In the genomic region with DNA sequence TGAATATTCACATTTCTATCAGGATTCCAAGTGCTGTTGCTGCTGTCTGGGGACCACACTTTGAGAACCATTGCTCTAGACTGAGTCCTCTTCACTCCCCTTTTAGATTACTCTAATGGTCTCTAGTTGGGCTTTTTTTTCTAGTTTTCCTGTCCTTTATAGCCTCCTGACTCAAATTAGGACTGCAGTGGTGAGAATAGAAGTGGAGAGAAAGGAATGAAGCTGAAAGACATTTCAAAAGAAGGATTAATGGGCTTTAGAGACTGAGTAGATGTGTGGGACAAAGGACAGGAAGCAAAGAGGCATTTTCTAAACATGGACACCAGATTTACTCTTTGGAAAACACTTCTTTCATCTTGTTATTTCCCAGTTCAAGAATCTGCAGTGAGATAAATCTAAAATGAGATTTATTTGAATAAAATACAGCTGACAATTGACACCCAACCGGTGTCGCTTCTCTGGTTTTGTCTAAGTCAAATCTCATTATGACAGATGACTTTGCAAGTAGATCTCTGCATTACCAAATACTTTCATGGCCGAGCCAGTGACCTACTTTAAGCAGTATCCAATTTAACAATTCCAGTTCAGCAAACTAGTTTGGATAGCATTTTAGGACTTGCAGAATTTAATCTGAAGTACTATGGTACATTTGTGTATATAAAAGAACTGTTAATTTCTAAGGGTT, we compare ENCODE assay signal across 1 cellular context.
TF ChIP-seq lines count a peak whose summit lies in the region.

No MANE protein-coding gene starts in this region.

TF ChIP-seq in GM23338, 12 proteins besides CTCF, POLR2A, EP300 and RAD21 (continued from another document):
- TF ChIP-seq, protein P1, sequence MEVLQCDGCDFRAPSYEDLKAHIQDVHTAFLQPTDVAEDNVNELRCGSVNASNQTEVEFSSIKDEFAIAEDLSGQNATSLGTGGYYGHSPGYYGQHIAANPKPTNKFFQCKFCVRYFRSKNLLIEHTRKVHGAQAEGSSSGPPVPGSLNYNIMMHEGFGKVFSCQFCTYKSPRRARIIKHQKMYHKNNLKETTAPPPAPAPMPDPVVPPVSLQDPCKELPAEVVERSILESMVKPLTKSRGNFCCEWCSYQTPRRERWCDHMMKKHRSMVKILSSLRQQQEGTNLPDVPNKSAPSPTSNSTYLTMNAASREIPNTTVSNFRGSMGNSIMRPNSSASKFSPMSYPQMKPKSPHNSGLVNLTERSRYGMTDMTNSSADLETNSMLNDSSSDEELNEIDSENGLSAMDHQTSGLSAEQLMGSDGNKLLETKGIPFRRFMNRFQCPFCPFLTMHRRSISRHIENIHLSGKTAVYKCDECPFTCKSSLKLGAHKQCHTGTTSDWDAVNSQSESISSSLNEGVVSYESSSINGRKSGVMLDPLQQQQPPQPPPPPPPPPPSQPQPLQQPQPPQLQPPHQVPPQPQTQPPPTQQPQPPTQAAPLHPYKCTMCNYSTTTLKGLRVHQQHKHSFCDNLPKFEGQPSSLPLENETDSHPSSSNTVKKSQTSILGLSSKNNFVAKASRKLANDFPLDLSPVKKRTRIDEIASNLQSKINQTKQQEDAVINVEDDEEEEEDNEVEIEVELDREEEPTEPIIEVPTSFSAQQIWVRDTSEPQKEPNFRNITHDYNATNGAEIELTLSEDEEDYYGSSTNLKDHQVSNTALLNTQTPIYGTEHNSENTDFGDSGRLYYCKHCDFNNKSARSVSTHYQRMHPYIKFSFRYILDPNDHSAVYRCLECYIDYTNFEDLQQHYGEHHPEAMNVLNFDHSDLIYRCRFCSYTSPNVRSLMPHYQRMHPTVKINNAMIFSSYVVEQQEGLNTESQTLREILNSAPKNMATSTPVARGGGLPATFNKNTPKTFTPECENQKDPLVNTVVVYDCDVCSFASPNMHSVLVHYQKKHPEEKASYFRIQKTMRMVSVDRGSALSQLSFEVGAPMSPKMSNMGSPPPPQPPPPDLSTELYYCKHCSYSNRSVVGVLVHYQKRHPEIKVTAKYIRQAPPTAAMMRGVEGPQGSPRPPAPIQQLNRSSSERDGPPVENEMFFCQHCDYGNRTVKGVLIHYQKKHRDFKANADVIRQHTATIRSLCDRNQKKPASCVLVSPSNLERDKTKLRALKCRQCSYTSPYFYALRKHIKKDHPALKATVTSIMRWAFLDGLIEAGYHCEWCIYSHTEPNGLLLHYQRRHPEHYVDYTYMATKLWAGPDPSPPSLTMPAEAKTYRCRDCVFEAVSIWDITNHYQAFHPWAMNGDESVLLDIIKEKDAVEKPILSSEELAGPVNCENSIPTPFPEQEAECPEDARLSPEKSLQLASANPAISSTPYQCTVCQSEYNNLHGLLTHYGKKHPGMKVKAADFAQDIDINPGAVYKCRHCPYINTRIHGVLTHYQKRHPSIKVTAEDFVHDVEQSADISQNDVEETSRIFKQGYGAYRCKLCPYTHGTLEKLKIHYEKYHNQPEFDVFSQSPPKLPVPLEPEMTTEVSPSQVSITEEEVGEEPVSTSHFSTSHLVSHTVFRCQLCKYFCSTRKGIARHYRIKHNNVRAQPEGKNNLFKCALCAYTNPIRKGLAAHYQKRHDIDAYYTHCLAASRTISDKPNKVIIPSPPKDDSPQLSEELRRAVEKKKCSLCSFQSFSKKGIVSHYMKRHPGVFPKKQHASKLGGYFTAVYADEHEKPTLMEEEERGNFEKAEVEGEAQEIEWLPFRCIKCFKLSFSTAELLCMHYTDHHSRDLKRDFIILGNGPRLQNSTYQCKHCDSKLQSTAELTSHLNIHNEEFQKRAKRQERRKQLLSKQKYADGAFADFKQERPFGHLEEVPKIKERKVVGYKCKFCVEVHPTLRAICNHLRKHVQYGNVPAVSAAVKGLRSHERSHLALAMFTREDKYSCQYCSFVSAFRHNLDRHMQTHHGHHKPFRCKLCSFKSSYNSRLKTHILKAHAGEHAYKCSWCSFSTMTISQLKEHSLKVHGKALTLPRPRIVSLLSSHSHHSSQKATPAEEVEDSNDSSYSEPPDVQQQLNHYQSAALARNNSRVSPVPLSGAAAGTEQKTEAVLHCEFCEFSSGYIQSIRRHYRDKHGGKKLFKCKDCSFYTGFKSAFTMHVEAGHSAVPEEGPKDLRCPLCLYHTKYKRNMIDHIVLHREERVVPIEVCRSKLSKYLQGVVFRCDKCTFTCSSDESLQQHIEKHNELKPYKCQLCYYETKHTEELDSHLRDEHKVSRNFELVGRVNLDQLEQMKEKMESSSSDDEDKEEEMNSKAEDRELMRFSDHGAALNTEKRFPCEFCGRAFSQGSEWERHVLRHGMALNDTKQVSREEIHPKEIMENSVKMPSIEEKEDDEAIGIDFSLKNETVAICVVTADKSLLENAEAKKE (CRISPR knock-in tag; IDR thresholded peaks at IDR 0.05), result no peak
- no peak for TF ChIP-seq JUNB (IDR thresholded peaks at IDR 0.05; ENCODE audit: unreplicated experiment)
- TF ChIP-seq ZNF114 (CRISPR knock-in tag; IDR thresholded peaks at IDR 0.05), result no peak
- no peak for TF ChIP-seq REST (IDR thresholded peaks at IDR 0.05; ENCODE audit: unreplicated experiment)
- TF ChIP-seq EZH2 (IDR thresholded peaks at IDR 0.05; ENCODE audit: low read depth, unreplicated experiment), result no peak
- TF ChIP-seq ZNF331 (CRISPR knock-in tag; IDR thresholded peaks at IDR 0.05; ENCODE audit: low read depth), result no peak
- no peak for TF ChIP-seq NANOG (IDR thresholded peaks at IDR 0.05; ENCODE audit: borderline replicate concordance)
- TF ChIP-seq STAT1 (IDR thresholded peaks at IDR 0.05; ENCODE audit: unreplicated experiment), result no peak
- TF ChIP-seq EZH2phosphoT487 (IDR thresholded peaks at IDR 0.05; ENCODE audit: unreplicated experiment), result no peak
- no peak for TF ChIP-seq POLR2AphosphoS5 (IDR thresholded peaks at IDR 0.05; ENCODE audit: low read depth)
- no peak for TF ChIP-seq CREB1 (CRISPR knock-in tag; IDR thresholded peaks at IDR 0.05; ENCODE audit: low read depth)
